In genomic region chr20:62641749-62642665, GRCh38 we compare ENCODE assay signal across 8 cellular contexts. TPM values are rescaled to one million over a fixed set of nuclear protein-coding genes. Genes with fewer than 3 reads are reported as not detected.
DNase-seq lines count a peak whose midpoint lies in the region; ATAC-seq and TF ChIP-seq lines count a peak whose summit lies in the region.

Gene SLCO4A1 (plus strand): TSS chr20:62642503. CDS start chr20:62656455, 13,952 bp downstream.

- peaks cover 34% of the 10 kb centered on the region for H4K20me1 ChIP-seq in PC-9 (ENCODE audit: insufficient read depth)
- peaks cover 2% of the 10 kb centered on the region for H4K20me1 ChIP-seq in fibroblast of lung (ENCODE audit: control insufficient read depth, extremely low read depth, insufficient read depth, low read length)

- H3K27me3 ChIP-seq in CD4-positive, alpha-beta T cell (ENCODE audit: control insufficient read depth, insufficient read depth, low read length), result no peaks in the 10 kb centered on the region
- H3K27me3 ChIP-seq in HUES48 (ENCODE audit: control insufficient read depth, insufficient read depth, low read length) (peaks cover 65% of the 10 kb centered on the region), PC-9 (ENCODE audit: insufficient read depth, low read depth) (no peaks in the 10 kb centered on the region), fibroblast of lung (ENCODE audit: control insufficient read depth, insufficient read depth, low read length) (peaks cover 4% of the 10 kb centered on the region), stomach (peaks cover 5 to 48% (median 6%) of the 10 kb centered on the region in 3 donors)

- BruUV-seq in PC-9 (replicated peaks; lab: Mats Ljungman, UMichigan), result TSS peak; percentile 63

- H3K9me3 Mint-ChIP-seq in CD4-positive, alpha-beta T cell, result no peaks in the 10 kb centered on the region
- no peaks in the 10 kb centered on the region for H3K9me3 Mint-ChIP-seq in natural killer cell treated with Interleukin-12 subunit alpha and Interleukin-12 subunit beta and Interleukin-15 and Interleukin-18, amount 100 ng/mL, for 72 hours

- TF ChIP-seq CTCF in CD4-positive, alpha-beta T cell (IDR thresholded peaks at IDR 0.05), result no peak
- TF ChIP-seq CTCF in GM20000 (IDR thresholded peaks at IDR 0.05; ENCODE audit: extremely low read depth, missing control alignments) (no peak), PC-9 (conservative IDR thresholded peaks at IDR 0.05) (no peak), fibroblast of lung (conservative IDR thresholded peaks at IDR 0.05 in 1 of 2, IDR thresholded peaks at IDR 0.05 in 1 of 2; ENCODE audit: low read depth in 1 of 2, low read length in 2 of 2) (no peak), stomach (IDR thresholded peaks at IDR 0.05) (no peak)

- 1 to 4% (median 3%) methylated on average over 27 to 100 of the region's 100 CpGs for WGBS in stomach, 5 donors

- H3K9me2 ChIP-seq in PC-9 (ENCODE audit: insufficient read depth), result no peaks in the 10 kb centered on the region

- peak; percentile 69 to 90 (median 78) for DNase-seq in CD4-positive, alpha-beta T cell
- DNase-seq in GM20000 (ENCODE audit: low spot score) (peak; percentile 99), PC-9 (peak; percentile 68 to 91), fibroblast of lung (ENCODE audit: low read depth in 2 of 2) (peak; percentile 16 to 49), stomach (peak; percentile 90)
- peak; percentile 90 to 94 for DNase-seq in activated T-cell treated with anti-CD3 and anti-CD28 coated beads, Interleukin-2, amount 50 U/mL, for 48 hours
- peak; percentile 93 for DNase-seq in natural killer cell treated with Interleukin-12 subunit alpha and Interleukin-12 subunit beta and Interleukin-15 and Interleukin-18, amount 100 ng/mL, for 72 hours (ENCODE audit: low spot score)

- H2AFZ ChIP-seq in PC-9 (peak within 1 kb of the TSS; percentile 80), fibroblast of lung (ENCODE audit: low read length) (no peak within 1 kb of the TSS)

- H3K27ac Mint-ChIP-seq in CD4-positive, alpha-beta T cell, result no peak within 1 kb of the TSS
- H3K27ac Mint-ChIP-seq in natural killer cell treated with Interleukin-12 subunit alpha and Interleukin-12 subunit beta and Interleukin-15 and Interleukin-18, amount 100 ng/mL, for 72 hours, result peak within 1 kb of the TSS in 1 of 2 donors; percentile 55

- no peaks in the 10 kb centered on the region for H3K27me3 Mint-ChIP-seq in CD4-positive, alpha-beta T cell
- no peaks in the 10 kb centered on the region for H3K27me3 Mint-ChIP-seq in natural killer cell treated with Interleukin-12 subunit alpha and Interleukin-12 subunit beta and Interleukin-15 and Interleukin-18, amount 100 ng/mL, for 72 hours

- peaks cover 20% of the 10 kb centered on the region for H3F3A ChIP-seq in PC-9 (ENCODE audit: insufficient read depth, low read depth)

- no peaks in the 10 kb centered on the region for H3K36me3 Mint-ChIP-seq in CD4-positive, alpha-beta T cell (ENCODE audit: low read depth)
- H3K36me3 Mint-ChIP-seq in natural killer cell treated with Interleukin-12 subunit alpha and Interleukin-12 subunit beta and Interleukin-15 and Interleukin-18, amount 100 ng/mL, for 72 hours, result no peaks in the 10 kb centered on the region

- no peak for TF ChIP-seq EP300 in stomach (IDR thresholded peaks at IDR 0.05)

- POLR2A ChIA-PET in CD4-positive, alpha-beta T cell (lab: Charles Lee), result interaction anchor here (3.5 kb wide), 1 partner anchor 10 kb away, joined by 34 read pairs; no protein-coding TSS in a partner anchor
- POLR2A ChIA-PET in PC-9 (lab: Charles Lee; ENCODE audit: unreplicated experiment), result interaction anchor here (0.6 to 1.2 kb wide), 2 partner anchors 18 to 215 kb away, joined by 3 to 10 read pairs; no protein-coding TSS in a partner anchor

- CTCF ChIA-PET in CD4-positive, alpha-beta T cell (lab: Charles Lee), result interaction anchor here (0.9 to 1.9 kb wide), 5 partner anchors 10 to 150 kb away, joined by 3 to 10 read pairs (median 5); no protein-coding TSS in a partner anchor
- CTCF ChIA-PET in PC-9 (lab: Charles Lee), result no interaction called here

- H3K4me3 ChIP-seq in HUES48 (ENCODE audit: low read depth, low read length), result peak within 1 kb of the TSS; percentile 72
- H3K4me3 ChIP-seq in PC-9, result peak within 1 kb of the TSS; percentile 97
- H3K4me3 ChIP-seq in fibroblast of lung (replicated peaks in 1 of 4; ENCODE audit: control extremely low read depth in 1 of 4, insufficient read depth in 1 of 4, low read depth in 3 of 4, low read length in 4 of 4), result peak within 1 kb of the TSS in 3 of 4 experiments; percentile 43 to 47 (median 47)
- H3K4me3 ChIP-seq in stomach, result peak within 1 kb of the TSS; percentile 55 to 79 (median 63)

- H3K9me3 ChIP-seq in CD4-positive, alpha-beta T cell (ENCODE audit: control insufficient read depth, low read length), result no peaks in the 10 kb centered on the region
- H3K9me3 ChIP-seq in HUES48 (ENCODE audit: control insufficient read depth, insufficient read depth, low read length) (no peaks in the 10 kb centered on the region), PC-9 (ENCODE audit: insufficient read depth, low read depth) (no peaks in the 10 kb centered on the region), fibroblast of lung (ENCODE audit: control insufficient read depth, insufficient read depth, low read depth, low read length) (no peaks in the 10 kb centered on the region), stomach (no peaks in the 10 kb centered on the region)

- no peak within 1 kb of the TSS for H3K27ac ChIP-seq in CD4-positive, alpha-beta T cell (ENCODE audit: low read depth, low read length)
- H3K27ac ChIP-seq in HUES48 (ENCODE audit: low read depth, low read length) (no peak within 1 kb of the TSS), PC-9 (peak within 1 kb of the TSS; percentile 43), fibroblast of lung (ENCODE audit: insufficient read depth, low read length) (no peak within 1 kb of the TSS), stomach (peak within 1 kb of the TSS; percentile 82 to 99 (median 88))

- H3K79me2 ChIP-seq in PC-9 (ENCODE audit: low read depth), result peaks cover 55% of the 10 kb centered on the region
- H3K79me2 ChIP-seq in fibroblast of lung (ENCODE audit: control insufficient read depth, insufficient read depth, low read length), result no peaks in the 10 kb centered on the region

- H3K4me1 ChIP-seq in HUES48 (ENCODE audit: control insufficient read depth, insufficient read depth, low read length) (0 out of 2 replicates have a peak, but pooled peaks cover 7% of the 10 kb centered on the region), PC-9 (replicated peaks; ENCODE audit: insufficient read depth) (peaks cover 44% of the 10 kb centered on the region), fibroblast of lung (ENCODE audit: control insufficient read depth, extremely low read depth, insufficient read depth, low read length) (no peaks in the 10 kb centered on the region), stomach (peaks cover 48 to 60% (median 58%) of the 10 kb centered on the region in 4 donors)

- ATAC-seq in CD4-positive, alpha-beta T cell (ENCODE audit: poor library complexity), result peak; percentile 94
- ATAC-seq in natural killer cell treated with Interleukin-12 subunit alpha and Interleukin-12 subunit beta and Interleukin-15 and Interleukin-18, amount 100 ng/mL, for 72 hours, result peak; percentile 92 to 96

- H3K9ac ChIP-seq in HUES48 (ENCODE audit: low read depth, low read length), result 0 out of 2 replicates have a peak within 1 kb of the TSS, but pooled peaks have one; percentile 42
- no peak within 1 kb of the TSS for H3K9ac ChIP-seq in fibroblast of lung (ENCODE audit: insufficient read depth, low read length)

- H3K4me3 Mint-ChIP-seq in CD4-positive, alpha-beta T cell, result peak within 1 kb of the TSS; percentile 88
- peak within 1 kb of the TSS; percentile 81 for H3K4me3 Mint-ChIP-seq in natural killer cell treated with Interleukin-12 subunit alpha and Interleukin-12 subunit beta and Interleukin-15 and Interleukin-18, amount 100 ng/mL, for 72 hours

- intact Hi-C loops in CD4-positive, alpha-beta T cell (cut with DNase I, micrococcal nuclease), result loop anchor here (1.0 to 5.0 kb wide), 4 partner anchors 18 to 630 kb away; partner anchors contain the start of genes ARFGAP1 (in 1 of the 2) and OGFR (in 1 of the 2)
- intact Hi-C loops in PC-9 (cut with micrococcal nuclease; ENCODE audit: unreplicated experiment) (loop anchor here (1.0 to 2.0 kb wide), 2 partner anchors 13 to 19 kb away; no protein-coding TSS in a partner anchor), stomach (cut with DNase I; ENCODE audit: low total_unique reads) (no loop called here)

- no peaks in the 10 kb centered on the region for H3K4me1 Mint-ChIP-seq in CD4-positive, alpha-beta T cell (ENCODE audit: low read depth)
- H3K4me1 Mint-ChIP-seq in natural killer cell treated with Interleukin-12 subunit alpha and Interleukin-12 subunit beta and Interleukin-15 and Interleukin-18, amount 100 ng/mL, for 72 hours (ENCODE audit: low read depth in 2 of 2), result peaks cover 7 to 10% of the 10 kb centered on the region in 2 donors

- H3K4me2 ChIP-seq in PC-9 (peak within 1 kb of the TSS; percentile 96), fibroblast of lung (ENCODE audit: extremely low read depth, insufficient read depth, low read length) (peak within 1 kb of the TSS; percentile 89)

- TF ChIP-seq POLR2A in stomach (IDR thresholded peaks at IDR 0.05), result peak in 1 of 4 donors; percentile 7

- no peaks in the 10 kb centered on the region for H3K36me3 ChIP-seq in HUES48 (ENCODE audit: control insufficient read depth, insufficient read depth, low read length)
- peaks cover 6% of the 10 kb centered on the region; the same call in 1 of the 2 replicates for H3K36me3 ChIP-seq in PC-9 (ENCODE audit: low read depth)
- H3K36me3 ChIP-seq in fibroblast of lung (ENCODE audit: control insufficient read depth, insufficient read depth, low read length), result no peaks in the 10 kb centered on the region
- no peaks in the 10 kb centered on the region for H3K36me3 ChIP-seq in stomach

RNA-seq across cellular contexts. Expression of gene SLCO4A1, which starts in this region (rescaled TPM):
- total RNA-seq in CD4-positive, alpha-beta T cell, result 1 to 10 TPM; 2.3 to 2.5 TPM
- 14.1 and 19.3 TPM in 2 replicates for total RNA-seq in PC-9 (2021)
- total RNA-seq in fibroblast of lung, result 0.26 and 0.50 TPM in 2 replicates
- polyA plus RNA-seq in fibroblast of lung, result 0.84 TPM in 1 of 2 replicates, not detected in the other
- 0.06 and 1.6 TPM in 2 replicates for polyA plus RNA-seq in fibroblast of lung (2012)
- polyA minus RNA-seq in fibroblast of lung (ENCODE audit: low replicate concordance), result 0.12 and 1.5 TPM in 2 replicates
- 10 to 100 TPM; 42.9 to 88.3 TPM for total RNA-seq in natural killer cell treated with Interleukin-12 subunit alpha and Interleukin-12 subunit beta and Interleukin-15 and Interleukin-18, amount 100 ng/mL, for 72 hours
- total RNA-seq in stomach, result 10 to 100 TPM in 3 of 5 donors, 1 to 10 TPM in 1, under 1 TPM in 1; 0.58 to 44.3 (median 20.7) TPM
- polyA plus RNA-seq in stomach, result 10 to 100 TPM in 1 of 3 donors, 1 to 10 TPM in 2; 4.4 to 14.7 (median 9.0) TPM

Comparison
In these comparisons a context has a peak if more than half of its experiments do, and no peak if none do; other contexts are left out.
1. DNase-seq: peak in every context shown above with its lines; median percentile 99 in GM20000; 93 in natural killer cell treated with Interleukin-12 subunit alpha and Interleukin-12 subunit beta and Interleukin-15 and Interleukin-18, amount 100 ng/mL, for 72 hours; 92 in activated T-cell treated with anti-CD3 and anti-CD28 coated beads, Interleukin-2, amount 50 U/mL, for 48 hours; 90 in stomach; 80 in PC-9; 78 in CD4-positive, alpha-beta T cell; 32 in fibroblast of lung.
2. H3K27ac ChIP-seq: peak in PC-9 (single experiment) and stomach (5 of 5); none in CD4-positive, alpha-beta T cell (single experiment), HUES48 (single experiment) and fibroblast of lung (single experiment).
3. H3K4me3 ChIP-seq: peak in every context shown above with its lines; median percentile 97 in PC-9; 72 in HUES48; 63 in stomach; 47 in fibroblast of lung.